Comparison of ENCODE assay signal across 31 cellular contexts in genomic region chr5:64835266-64835665, GRCh38.
"Had no signal": no experiment of that assay in that cellular context is flagged by ENCODE, and none has a peak within 500 bp of the region (broad histone marks: within the 10 kb centered on the region; RNA-seq: fewer than 3 reads in every experiment).

No MANE protein-coding gene starts in this region.

- H3K36me3 ChIP-seq: ascending aorta, cardiac muscle cell had no signal

- ATAC-seq: activated CD8-positive, alpha-beta T cell treated with anti-CD3 and anti-CD28 coated beads for 36 hours; activated naive CD8-positive, alpha-beta T cell treated with anti-CD3 and anti-CD28 coated beads, Interleukin-2, amount 50 U/mL, for 24 hours; activated T-cell treated with anti-CD3 and anti-CD28 coated beads, Interleukin-2, amount 50 U/mL, for 4 hours; activated T-cell treated with anti-CD3 and anti-CD28 coated beads, Interleukin-2, amount 50 U/mL, for 72 hours; activated T-helper 17 cell treated with anti-CD3 and anti-CD28 coated beads, Interleukin-2, amount 50 U/mL, for 72 hours had no signal

- H3K9me3 ChIP-seq: ascending aorta had no signal

- DNase-seq: activated B cell treated with CpG ODN at 0.5 μM for 24 hours; activated CD4-positive, alpha-beta memory T cell treated with anti-CD3 and anti-CD28 coated beads for 36 hours; activated CD4-positive, alpha-beta T cell treated with anti-CD3 and anti-CD28 coated beads for 4 hours; activated CD4-positive, alpha-beta T cell treated with anti-CD3 and anti-CD28 coated beads, Interleukin-2, amount 10 ng/mL, durations not matched to agents 24 days and 14 days; activated CD4-positive, alpha-beta T cell treated with anti-CD3 and anti-CD28 coated beads, Interleukin-2, amount 50 U/mL, for 1 hour; activated CD4-positive, alpha-beta T cell treated with anti-CD3 and anti-CD28 coated beads, Interleukin-2, amount 50 U/mL, for 4 hours; activated CD4-positive, CD25-positive, alpha-beta regulatory T cell treated with anti-CD3 and anti-CD28 coated beads, Interleukin-2, amount 50 U/mL, for 72 hours; activated CD8-positive, alpha-beta memory T cell treated with anti-CD3 and anti-CD28 coated beads, Interleukin-2, amount 50 U/mL, for 4 hours; activated CD8-positive, alpha-beta T cell treated with anti-CD3 and anti-CD28 coated beads for 36 hours; activated effector memory CD4-positive, alpha-beta T cell treated with anti-CD3 and anti-CD28 coated beads, Interleukin-2, amount 50 U/mL, for 16 hours; activated naive CD4-positive, alpha-beta T cell treated with anti-CD3 and anti-CD28 coated beads, Interleukin-2, amount 10 ng/mL, durations not matched to agents 7 days and 5 days; activated naive CD4-positive, alpha-beta T cell treated with Interleukin-2 at 50 U/mL for 16 hours; activated naive CD8-positive, alpha-beta T cell treated with anti-CD3 and anti-CD28 coated beads, Interleukin-2, amount 10 ng/mL, durations not matched to agents 7 days and 5 days; activated naive CD8-positive, alpha-beta T cell treated with anti-CD3 and anti-CD28 coated beads, Interleukin-2, amount 50 U/mL, for 24 hours; activated T-cell treated with anti-CD3 and anti-CD28 coated beads for 4 hours; activated T-cell treated with anti-CD3 and anti-CD28 coated beads, Interleukin-2, amount 50 U/mL, for 1 hour; activated T-cell treated with anti-CD3 and anti-CD28 coated beads, Interleukin-2, amount 50 U/mL, for 4 hours; activated T-cell treated with anti-CD3 and anti-CD28 coated beads, Interleukin-2, amount 50 U/mL, for 72 hours; amygdala; anterior cingulate cortex; caudate nucleus; SW 1271; T-helper 1 cell; T-helper 2 cell; T-helper 9 cell had no signal

- H3K4me1 ChIP-seq: ascending aorta had no signal

- H3K27ac ChIP-seq: ascending aorta, cardiac muscle cell, VCaP had no signal

- FAIRE-seq: bronchial epithelial cell, TTC549 had no signal

- H3K27me3 ChIP-seq: ascending aorta, cardiac muscle cell had no signal

- H3K4me3 ChIP-seq: ascending aorta, cardiac muscle cell had no signal
